ENCODE assay signal across 9 cellular contexts in the genomic region with DNA sequence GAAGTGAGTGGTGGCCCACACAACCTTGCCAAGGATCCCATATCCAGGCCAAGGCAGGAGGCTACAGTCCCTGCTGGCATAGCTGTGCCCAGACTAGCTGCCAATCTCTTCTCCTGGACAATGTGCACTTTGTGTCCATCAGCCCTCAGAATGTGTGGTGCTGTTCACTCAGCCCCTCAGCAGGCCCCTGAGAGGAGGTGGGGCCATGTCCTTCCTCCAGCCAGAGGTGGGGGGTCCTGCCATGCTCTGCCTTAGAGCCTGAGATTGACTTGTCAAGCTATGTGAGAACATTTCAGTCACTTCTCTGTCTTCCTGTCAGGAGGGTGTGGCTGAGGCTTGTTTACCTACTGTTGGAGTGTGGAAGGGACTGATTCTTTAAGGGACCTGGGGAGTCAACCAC. TPM values are rescaled to one million over a fixed set of nuclear protein-coding genes. Genes with fewer than 3 reads are reported as not detected.
DNase-seq lines count a peak whose midpoint lies in the region; ATAC-seq and TF ChIP-seq lines count a peak whose summit lies in the region.
"Had no signal": no experiment of that assay in that cellular context is flagged by ENCODE, and none has a peak within 500 bp of the region (broad histone marks: within the 10 kb centered on the region; RNA-seq: fewer than 3 reads in every experiment).

No MANE protein-coding gene starts in this region.

- H3K4me1 Mint-ChIP-seq in activated naive CD4-positive, alpha-beta T cell treated with anti-CD3 and anti-CD28 coated beads, Interleukin-2, amount 10 ng/mL, durations not matched to agents 7 days and 5 days: peaks cover 52% of the 10 kb centered on the region
- peaks cover 48% of the 10 kb centered on the region for H3K4me1 Mint-ChIP-seq in T-helper 2 cell treated with Interferon-gamma antibody and Interleukin-4, amounts not matched to agents 5 μg/mL and 100 μg/mL, for 36 hours (ENCODE audit: low read depth)

- H3K36me3 ChIP-seq in left lung: peaks cover 0 to 33% of the 10 kb centered on the region in 2 donors
- H3K36me3 ChIP-seq in uterus: no peaks in the 10 kb centered on the region

- H3K27me3 Mint-ChIP-seq in activated naive CD4-positive, alpha-beta T cell treated with anti-CD3 and anti-CD28 coated beads, Interleukin-2, amount 10 ng/mL, durations not matched to agents 7 days and 5 days: peaks cover 5% of the 10 kb centered on the region
- no peaks in the 10 kb centered on the region for H3K27me3 Mint-ChIP-seq in T-helper 2 cell treated with Interferon-gamma antibody and Interleukin-4, amounts not matched to agents 5 μg/mL and 100 μg/mL, for 36 hours (ENCODE audit: low read depth)

- H3K36me3 Mint-ChIP-seq in activated naive CD4-positive, alpha-beta T cell treated with anti-CD3 and anti-CD28 coated beads, Interleukin-2, amount 10 ng/mL, durations not matched to agents 7 days and 5 days: peaks cover 5% of the 10 kb centered on the region
- H3K36me3 Mint-ChIP-seq in activated naive CD4-positive, alpha-beta T cell treated with anti-CD3 and anti-CD28 coated beads, Interleukin-2, amount 50 U/mL, for 72 hours: no peaks in the 10 kb centered on the region
- H3K36me3 Mint-ChIP-seq in T-helper 2 cell treated with Interferon-gamma antibody and Interleukin-4, amounts not matched to agents 5 μg/mL and 100 μg/mL, for 36 hours (ENCODE audit: low read depth): peaks cover 6% of the 10 kb centered on the region

- no peak for TF ChIP-seq CTCF in left lung (IDR thresholded peaks at IDR 0.05)
- no peak for TF ChIP-seq CTCF in uterus (IDR thresholded peaks at IDR 0.05)

- CTCF ChIA-PET in activated naive CD4-positive, alpha-beta T cell treated with anti-CD3 and anti-CD28 coated beads, Interleukin-2, amount 10 ng/mL, durations not matched to agents 7 days and 5 days (lab: Charles Lee): interaction anchor here (1.3 to 3.4 kb wide), 3 partner anchors 9 to 118 kb away, joined by 3 to 19 read pairs (median 4); no protein-coding TSS in a partner anchor

- H3K4me3 Mint-ChIP-seq in activated naive CD4-positive, alpha-beta T cell treated with anti-CD3 and anti-CD28 coated beads, Interleukin-2, amount 10 ng/mL, durations not matched to agents 7 days and 5 days: peak overlapping the region; percentile 62
- H3K4me3 Mint-ChIP-seq in T-helper 2 cell treated with Interferon-gamma antibody and Interleukin-4, amounts not matched to agents 5 μg/mL and 100 μg/mL, for 36 hours: peak overlapping the region; percentile 74

- no peak for ATAC-seq in activated naive CD4-positive, alpha-beta T cell treated with anti-CD3 and anti-CD28 coated beads, Interleukin-2, amount 50 U/mL, for 72 hours
- peak; percentile 64 for ATAC-seq in left lung

- H3K9me3 ChIP-seq in left lung (no peaks in the 10 kb centered on the region), uterus (no peaks in the 10 kb centered on the region)

- intact Hi-C loops in left lung (cut with DNase I): no loop called here
- intact Hi-C loops in uterus (cut with DNase I; ENCODE audit: low total_unique reads): no loop called here

- peak; percentile 42 for DNase-seq in activated naive CD4-positive, alpha-beta T cell treated with anti-CD3 and anti-CD28 coated beads, Interleukin-2, amount 10 ng/mL, durations not matched to agents 7 days and 5 days
- no peak for DNase-seq in activated naive CD4-positive, alpha-beta T cell treated with anti-CD3 and anti-CD28 coated beads, Interleukin-2, amount 50 U/mL, for 72 hours (ENCODE audit: low spot score in 2 of 2)
- no peak for DNase-seq in T-helper 2 cell treated with Interferon-gamma antibody and Interleukin-4, amounts not matched to agents 5 μg/mL and 100 μg/mL, for 36 hours (ENCODE audit: low spot score)
- DNase-seq in left lung (no peak), superior temporal gyrus (ENCODE audit: extremely low spot score) (peak; percentile 57), NOMO-1 (lab: John Stamatoyannopoulos, UW; ENCODE audit: unreplicated experiment in 2 of 2) (no peak), uterus (no peak), NCI-H82 treated with DMSO at 0.1 percent for 48 hours (lab: John Stamatoyannopoulos, UW; ENCODE audit: unreplicated experiment) (no peak)
- DNase-seq: NCI-H1417 had no signal

- TF ChIP-seq POLR2A in uterus (IDR thresholded peaks at IDR 0.05): no peak

- H3K27ac ChIP-seq in left lung (peak overlapping the region; percentile 76 to 93), uterus (no peak overlapping the region)

- no peaks in the 10 kb centered on the region for H3K9me3 Mint-ChIP-seq in activated naive CD4-positive, alpha-beta T cell treated with anti-CD3 and anti-CD28 coated beads, Interleukin-2, amount 10 ng/mL, durations not matched to agents 7 days and 5 days
- H3K9me3 Mint-ChIP-seq in activated naive CD4-positive, alpha-beta T cell treated with anti-CD3 and anti-CD28 coated beads, Interleukin-2, amount 50 U/mL, for 72 hours: no peaks in the 10 kb centered on the region
- H3K9me3 Mint-ChIP-seq in T-helper 2 cell treated with Interferon-gamma antibody and Interleukin-4, amounts not matched to agents 5 μg/mL and 100 μg/mL, for 36 hours: no peaks in the 10 kb centered on the region

- peak overlapping the region; percentile 5 to 50 for H3K4me3 ChIP-seq in left lung
- no peak overlapping the region for H3K4me3 ChIP-seq in uterus

- H3K27me3 ChIP-seq in left lung (no peaks in the 10 kb centered on the region), uterus (no peaks in the 10 kb centered on the region)

- peak overlapping the region; percentile 87 for H3K27ac Mint-ChIP-seq in activated naive CD4-positive, alpha-beta T cell treated with anti-CD3 and anti-CD28 coated beads, Interleukin-2, amount 10 ng/mL, durations not matched to agents 7 days and 5 days
- no peak overlapping the region for H3K27ac Mint-ChIP-seq in activated naive CD4-positive, alpha-beta T cell treated with anti-CD3 and anti-CD28 coated beads, Interleukin-2, amount 50 U/mL, for 72 hours
- H3K27ac Mint-ChIP-seq in T-helper 2 cell treated with Interferon-gamma antibody and Interleukin-4, amounts not matched to agents 5 μg/mL and 100 μg/mL, for 36 hours: peak overlapping the region; percentile 64

- peaks cover 0 to 68% of the 10 kb centered on the region in 2 donors for H3K4me1 ChIP-seq in left lung
- H3K4me1 ChIP-seq in uterus: no peaks in the 10 kb centered on the region

RNA-seq across cellular contexts. Expression of a gene that starts 1.4 kb away (rescaled TPM):
- 1 to 10 TPM; 4.3 to 9.1 TPM for total RNA-seq in activated naive CD4-positive, alpha-beta T cell treated with anti-CD3 and anti-CD28 coated beads, Interleukin-2, amount 50 U/mL, for 72 hours
- total RNA-seq in left lung: 100 to 1,000 TPM in 1 of 2 donors, 10 to 100 TPM in 1; 70.9 to 139 TPM
- total RNA-seq in uterus: 1 to 10 TPM in 3 of 4 donors, under 1 TPM in 1; 0.51 to 9.7 (median 3.0) TPM

RNA-seq across cellular contexts. Expression of a gene that starts 46.8 kb away (rescaled TPM):
- total RNA-seq in activated naive CD4-positive, alpha-beta T cell treated with anti-CD3 and anti-CD28 coated beads, Interleukin-2, amount 50 U/mL, for 72 hours: 100 to 1,000 TPM; 183 to 213 TPM
- total RNA-seq in left lung (100 to 1,000 TPM; 171 to 208 TPM), uterus (100 to 1,000 TPM in 3 of 4 donors, 10 to 100 TPM in 1; 73.0 to 234 (median 170) TPM)

Comparison
In these comparisons a context has a peak if more than half of its experiments do, and no peak if none do; other contexts are left out.
1. DNase-seq: peak in activated naive CD4-positive, alpha-beta T cell treated with anti-CD3 and anti-CD28 coated beads, Interleukin-2, amount 10 ng/mL, durations not matched to agents 7 days and 5 days (single experiment) and superior temporal gyrus (single experiment); none in activated naive CD4-positive, alpha-beta T cell treated with anti-CD3 and anti-CD28 coated beads, Interleukin-2, amount 50 U/mL, for 72 hours (0 of 2), T-helper 2 cell treated with Interferon-gamma antibody and Interleukin-4, amounts not matched to agents 5 μg/mL and 100 μg/mL, for 36 hours (single experiment), left lung (0 of 2), NOMO-1 (0 of 2), uterus (0 of 2) and NCI-H82 treated with DMSO at 0.1 percent for 48 hours (single experiment).
2. H3K27ac Mint-ChIP-seq: peak in activated naive CD4-positive, alpha-beta T cell treated with anti-CD3 and anti-CD28 coated beads, Interleukin-2, amount 10 ng/mL, durations not matched to agents 7 days and 5 days (single experiment) and T-helper 2 cell treated with Interferon-gamma antibody and Interleukin-4, amounts not matched to agents 5 μg/mL and 100 μg/mL, for 36 hours (single experiment); none in activated naive CD4-positive, alpha-beta T cell treated with anti-CD3 and anti-CD28 coated beads, Interleukin-2, amount 50 U/mL, for 72 hours (0 of 2).
3. H3K27ac ChIP-seq: peak in left lung (2 of 2); none in uterus (0 of 2).
4. H3K4me3 ChIP-seq: peak in left lung (2 of 2); none in uterus (0 of 2).
5. RNA of a gene that starts 1.4 kb away (total RNA-seq): 70.9 to 139 TPM in left lung; 4.3 to 9.1 TPM in activated naive CD4-positive, alpha-beta T cell treated with anti-CD3 and anti-CD28 coated beads, Interleukin-2, amount 50 U/mL, for 72 hours and 0.51 to 9.7 TPM in uterus; every median in the first group is over 4 times any median in the second.